In genomic region chr6:158849899-158850806, GRCh38 we compare ENCODE assay signal across 1 cellular context.
TF ChIP-seq lines count a peak whose summit lies in the region.

No MANE protein-coding gene starts in this region.

TF ChIP-seq in Ishikawa, 13 proteins besides CTCF, POLR2A, EP300 and RAD21 (continued from another document):
- TF ChIP-seq TEAD4 (IDR thresholded peaks at IDR 0.05) (peak; percentile 77; the same call in 1 of the 2 replicates), CREB1 (IDR thresholded peaks at IDR 0.05; ENCODE audit: low read depth) (no peak), TAF1 (IDR thresholded peaks at IDR 0.05; ENCODE audit: low read depth) (no peak), EGR1 (IDR thresholded peaks at IDR 0.05) (no peak)
